In genomic region chr1:46484783-46485490, GRCh38 we compare ENCODE assay signal across 17 cellular contexts. TPM values are rescaled to one million over a fixed set of nuclear protein-coding genes. Genes with fewer than 3 reads are reported as not detected.
A peak's percentile ranks its signal among the peaks of the same experiment; 100 is the strongest.
DNase-seq lines count a peak whose midpoint lies in the region; ATAC-seq and TF ChIP-seq lines count a peak whose summit lies in the region.
"Had no signal": no experiment of that assay in that cellular context is flagged by ENCODE, and none has a peak within 500 bp of the region (broad histone marks: within the 10 kb centered on the region; RNA-seq: fewer than 3 reads in every experiment).

No MANE protein-coding gene starts in this region.

- no peaks in the 10 kb centered on the region for H3K36me3 Mint-ChIP-seq in WTC11
- no peaks in the 10 kb centered on the region for H3K36me3 Mint-ChIP-seq in glutamatergic neuron (ENCODE audit: unreplicated experiment)
- peaks cover 0 to 3% of the 10 kb centered on the region in 2 donors for H3K36me3 Mint-ChIP-seq in stimulated activated naive B cell treated with anti-CD40 and anti-IgM and Interleukin-4, amounts not matched to agents 10 μg/mL and 1 μg/mL and 100 μg/mL, for 72 hours
- H3K36me3 Mint-ChIP-seq: CD4-positive, CD25-positive, alpha-beta regulatory T cell had no signal

- H3K9me3 ChIP-seq in iPS-15b (ENCODE audit: control insufficient read depth, insufficient read depth, low read length): no peaks in the 10 kb centered on the region
- H3K9me3 ChIP-seq: A549, MG63, SJCRH30 had no signal

- H3K9me3 Mint-ChIP-seq in WTC11 (no peaks in the 10 kb centered on the region), glutamatergic neuron (ENCODE audit: unreplicated experiment) (peaks cover 9% of the 10 kb centered on the region)
- H3K9me3 Mint-ChIP-seq in stimulated activated naive B cell treated with anti-CD40 and anti-IgM and Interleukin-4, amounts not matched to agents 10 μg/mL and 1 μg/mL and 100 μg/mL, for 72 hours: no peaks in the 10 kb centered on the region
- H3K9me3 Mint-ChIP-seq: HFFc6 had no signal

- ATAC-seq in WTC11: no peak
- ATAC-seq in stimulated activated naive B cell treated with anti-CD40 and anti-IgM and Interleukin-4, amounts not matched to agents 10 μg/mL and 1 μg/mL and 100 μg/mL, for 72 hours (replicated peaks): no peak
- ATAC-seq: A549 had no signal

- H3K4me3 ChIP-seq in H7 (ENCODE audit: insufficient read depth, low read depth, low read length): peak overlapping the region; percentile 32; the same call in 1 of the 2 replicates
- peak overlapping the region; percentile 39 for H3K4me3 ChIP-seq in iPS-15b (ENCODE audit: low read depth, low read length)
- H3K4me3 ChIP-seq: A549, MG63, SJCRH30 had no signal

- H3K36me3 ChIP-seq in H7 (replicated peaks; ENCODE audit: control insufficient read depth, insufficient read depth, low read length) (no peaks in the 10 kb centered on the region), iPS-15b (ENCODE audit: control insufficient read depth, insufficient read depth, low read length) (no peaks in the 10 kb centered on the region)
- H3K36me3 ChIP-seq: MG63, SJCRH30 had no signal

- POLR2A ChIA-PET in WTC11 (lab: Charles Lee): no interaction called here

- CTCF ChIA-PET in WTC11 (lab: Charles Lee): interaction anchor here (0.6 to 6.6 kb wide), 3 partner anchors 38 to 50 kb away, joined by 3 to 79 read pairs (median 4); a partner anchor contains a TSS

- peaks cover 99% of the 10 kb centered on the region for H3K27me3 Mint-ChIP-seq in WTC11 (ENCODE audit: low read depth)
- peaks cover 25% of the 10 kb centered on the region for H3K27me3 Mint-ChIP-seq in glutamatergic neuron (ENCODE audit: unreplicated experiment)
- peaks cover 75 to 78% of the 10 kb centered on the region in 2 donors for H3K27me3 Mint-ChIP-seq in stimulated activated naive B cell treated with anti-CD40 and anti-IgM and Interleukin-4, amounts not matched to agents 10 μg/mL and 1 μg/mL and 100 μg/mL, for 72 hours

- H3K9ac ChIP-seq in iPS-15b (ENCODE audit: low read depth, low read length): no peak overlapping the region

- H3K4me1 Mint-ChIP-seq in WTC11 (peaks cover 37% of the 10 kb centered on the region), glutamatergic neuron (ENCODE audit: low read depth, unreplicated experiment) (peaks cover 4% of the 10 kb centered on the region)
- peaks cover 16 to 25% of the 10 kb centered on the region in 2 donors for H3K4me1 Mint-ChIP-seq in stimulated activated naive B cell treated with anti-CD40 and anti-IgM and Interleukin-4, amounts not matched to agents 10 μg/mL and 1 μg/mL and 100 μg/mL, for 72 hours

- H3K4me3 Mint-ChIP-seq in WTC11 (peak overlapping the region; percentile 44), glutamatergic neuron (ENCODE audit: unreplicated experiment) (no peak overlapping the region)
- no peak overlapping the region for H3K4me3 Mint-ChIP-seq in stimulated activated naive B cell treated with anti-CD40 and anti-IgM and Interleukin-4, amounts not matched to agents 10 μg/mL and 1 μg/mL and 100 μg/mL, for 72 hours
- H3K4me3 Mint-ChIP-seq: CD4-positive, CD25-positive, alpha-beta regulatory T cell; HFFc6 had no signal

- no peak for TF ChIP-seq CTCF in WTC11 (IDR thresholded peaks at IDR 0.05)
- no peak for TF ChIP-seq CTCF in glutamatergic neuron (IDR thresholded peaks at IDR 0.05; ENCODE audit: partially characterized antibody, unreplicated experiment)

- no peak overlapping the region for H3K27ac Mint-ChIP-seq in WTC11
- no peak overlapping the region for H3K27ac Mint-ChIP-seq in glutamatergic neuron (ENCODE audit: unreplicated experiment)
- no peak overlapping the region for H3K27ac Mint-ChIP-seq in stimulated activated naive B cell treated with anti-CD40 and anti-IgM and Interleukin-4, amounts not matched to agents 10 μg/mL and 1 μg/mL and 100 μg/mL, for 72 hours
- H3K27ac Mint-ChIP-seq: CD4-positive, CD25-positive, alpha-beta regulatory T cell; HFFc6 had no signal

- peaks cover 11% of the 10 kb centered on the region for H3K4me1 ChIP-seq in iPS-15b (ENCODE audit: control insufficient read depth, insufficient read depth, low read length)
- H3K4me1 ChIP-seq: A549, SJCRH30 had no signal

- peaks cover 90% of the 10 kb centered on the region for H3K27me3 ChIP-seq in H7 (ENCODE audit: control insufficient read depth, insufficient read depth, low read length)
- peaks cover 95% of the 10 kb centered on the region for H3K27me3 ChIP-seq in iPS-15b (ENCODE audit: control insufficient read depth, insufficient read depth, low read length)

- peak; percentile 67 for DNase-seq in H7
- DNase-seq in WTC11 (ENCODE audit: low spot score): no peak
- peak; percentile 54 for DNase-seq in posterior vena cava (ENCODE audit: low spot score)
- no peak for DNase-seq in glutamatergic neuron
- no peak for DNase-seq in stimulated activated naive B cell treated with anti-CD40 and anti-IgM and Interleukin-4, amounts not matched to agents 10 μg/mL and 1 μg/mL and 100 μg/mL, for 72 hours
- no peak for DNase-seq in SW480 (ENCODE audit: low spot score)
- DNase-seq: CD4-positive, CD25-positive, alpha-beta regulatory T cell; COR-L47; HFFc6; MG63; NCI-H1417 treated with DMSO at 0.1 percent for 48 hours; NCI-H187; SJCRH30 had no signal

- intact Hi-C loops in posterior vena cava (cut with DNase I): no loop called here

TF ChIP-seq in WTC11, 78 proteins besides CTCF, POLR2A, EP300 and RAD21 (continues in another document):
- TF ChIP-seq, protein P1, sequence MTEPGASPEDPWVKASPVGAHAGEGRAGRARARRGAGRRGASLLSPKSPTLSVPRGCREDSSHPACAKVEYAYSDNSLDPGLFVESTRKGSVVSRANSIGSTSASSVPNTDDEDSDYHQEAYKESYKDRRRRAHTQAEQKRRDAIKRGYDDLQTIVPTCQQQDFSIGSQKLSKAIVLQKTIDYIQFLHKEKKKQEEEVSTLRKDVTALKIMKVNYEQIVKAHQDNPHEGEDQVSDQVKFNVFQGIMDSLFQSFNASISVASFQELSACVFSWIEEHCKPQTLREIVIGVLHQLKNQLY (CRISPR knock-in tag; IDR thresholded peaks at IDR 0.05): no peak
- TF ChIP-seq JUN (CRISPR knock-in tag; IDR thresholded peaks at IDR 0.05) (no peak), RELA (CRISPR knock-in tag; IDR thresholded peaks at IDR 0.05; ENCODE audit: borderline replicate concordance) (no peak), ZNF317 (CRISPR knock-in tag; IDR thresholded peaks at IDR 0.05; ENCODE audit: borderline replicate concordance, low read depth) (no peak), PRDM15 (CRISPR knock-in tag; IDR thresholded peaks at IDR 0.05) (no peak), TEAD1 (CRISPR knock-in tag; IDR thresholded peaks at IDR 0.05) (no peak), HMGA2 (CRISPR knock-in tag; IDR thresholded peaks at IDR 0.05) (no peak), ESRRA (CRISPR knock-in tag; IDR thresholded peaks at IDR 0.05; ENCODE audit: borderline replicate concordance) (no peak), CREB1 (CRISPR knock-in tag; IDR thresholded peaks at IDR 0.05) (no peak), ZNF219 (CRISPR knock-in tag; IDR thresholded peaks at IDR 0.05; ENCODE audit: borderline replicate concordance) (no peak)
- TF ChIP-seq, protein P2, sequence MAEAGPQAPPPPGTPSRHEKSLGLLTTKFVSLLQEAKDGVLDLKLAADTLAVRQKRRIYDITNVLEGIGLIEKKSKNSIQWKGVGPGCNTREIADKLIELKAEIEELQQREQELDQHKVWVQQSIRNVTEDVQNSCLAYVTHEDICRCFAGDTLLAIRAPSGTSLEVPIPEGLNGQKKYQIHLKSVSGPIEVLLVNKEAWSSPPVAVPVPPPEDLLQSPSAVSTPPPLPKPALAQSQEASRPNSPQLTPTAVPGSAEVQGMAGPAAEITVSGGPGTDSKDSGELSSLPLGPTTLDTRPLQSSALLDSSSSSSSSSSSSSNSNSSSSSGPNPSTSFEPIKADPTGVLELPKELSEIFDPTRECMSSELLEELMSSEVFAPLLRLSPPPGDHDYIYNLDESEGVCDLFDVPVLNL (CRISPR knock-in tag; IDR thresholded peaks at IDR 0.05; ENCODE audit: borderline replicate concordance, low read depth): no peak
- TF ChIP-seq, protein P3, sequence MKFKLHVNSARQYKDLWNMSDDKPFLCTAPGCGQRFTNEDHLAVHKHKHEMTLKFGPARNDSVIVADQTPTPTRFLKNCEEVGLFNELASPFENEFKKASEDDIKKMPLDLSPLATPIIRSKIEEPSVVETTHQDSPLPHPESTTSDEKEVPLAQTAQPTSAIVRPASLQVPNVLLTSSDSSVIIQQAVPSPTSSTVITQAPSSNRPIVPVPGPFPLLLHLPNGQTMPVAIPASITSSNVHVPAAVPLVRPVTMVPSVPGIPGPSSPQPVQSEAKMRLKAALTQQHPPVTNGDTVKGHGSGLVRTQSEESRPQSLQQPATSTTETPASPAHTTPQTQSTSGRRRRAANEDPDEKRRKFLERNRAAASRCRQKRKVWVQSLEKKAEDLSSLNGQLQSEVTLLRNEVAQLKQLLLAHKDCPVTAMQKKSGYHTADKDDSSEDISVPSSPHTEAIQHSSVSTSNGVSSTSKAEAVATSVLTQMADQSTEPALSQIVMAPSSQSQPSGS (CRISPR knock-in tag; IDR thresholded peaks at IDR 0.05; ENCODE audit: borderline replicate concordance, low read depth): no peak

RNA-seq across cellular contexts. Expression of gene DMBX1, which starts 4.7 kb away (rescaled TPM):
- 4.2 and 5.4 TPM in 2 replicates for total RNA-seq in H7 (2014; rRNA removed; shearing (Covaris generic))
- total RNA-seq in WTC11 (2021): 1.7 to 3.7 TPM (median 1.8 TPM) in 3 replicates
- not detected for total RNA-seq in posterior vena cava
- total RNA-seq in glutamatergic neuron (ENCODE audit: unreplicated experiment): not detected
- total RNA-seq: CD4-positive, CD25-positive, alpha-beta regulatory T cell; HFFc6; LHCN-M2; NCI-H460; SJCRH30 had no signal

Comparison
In these comparisons a context has a peak if more than half of its experiments do, and no peak if none do; other contexts are left out.
1. DNase-seq: peak in H7 (single experiment) and posterior vena cava (single experiment); none in WTC11 (single experiment), glutamatergic neuron (single experiment), stimulated activated naive B cell treated with anti-CD40 and anti-IgM and Interleukin-4, amounts not matched to agents 10 μg/mL and 1 μg/mL and 100 μg/mL, for 72 hours (single experiment) and SW480 (single experiment).